18 cellular contexts compared by ENCODE assay signal in genomic region chr2:134823431-134823830, GRCh38. TPM values are rescaled to one million over a fixed set of nuclear protein-coding genes. Genes with fewer than 3 reads are reported as not detected.
DNase-seq lines count a peak whose midpoint lies in the region; ATAC-seq and TF ChIP-seq lines count a peak whose summit lies in the region.
"Had no signal": no experiment of that assay in that cellular context is flagged by ENCODE, and none has a peak within 500 bp of the region (broad histone marks: within the 10 kb centered on the region; RNA-seq: fewer than 3 reads in every experiment).

No MANE protein-coding gene starts in this region.

- H3K4me2 ChIP-seq in SK-N-SH, result no peak overlapping the region
- H3K4me2 ChIP-seq: BLaER1 treated with 17β-estradiol and CSF1 and Interleukin-3, amounts not matched to agents 10 nM and 100 nM; GM23338 had no signal

- H3K4me3 ChIP-seq in left lung (no peak overlapping the region), SK-N-SH (ENCODE audit: low read depth in 2 of 2, low read length in 1 of 2) (no peak overlapping the region)
- H3K4me3 ChIP-seq: BLaER1 treated with 17β-estradiol and CSF1 and Interleukin-3, amounts not matched to agents 10 nM and 100 nM; GM12878; GM23338 had no signal

- H4K20me1 ChIP-seq in SK-N-SH (ENCODE audit: insufficient read depth), result no peaks in the 10 kb centered on the region
- H4K20me1 ChIP-seq: BLaER1 treated with 17β-estradiol and CSF1 and Interleukin-3, amounts not matched to agents 10 nM and 100 nM had no signal

- H3K9me3 Mint-ChIP-seq in progenitor cell of endocrine pancreas (ENCODE audit: low read depth), result peaks cover 9% of the 10 kb centered on the region

- H3K27me3 ChIP-seq in left lung (no peaks in the 10 kb centered on the region), SK-N-SH (ENCODE audit: insufficient read depth) (no peaks in the 10 kb centered on the region)
- H3K27me3 ChIP-seq: BLaER1 treated with 17β-estradiol and CSF1 and Interleukin-3, amounts not matched to agents 10 nM and 100 nM had no signal

- ATAC-seq in left lung, result peak; percentile 85
- no peak for ATAC-seq in stimulated activated naive CD8-positive, alpha-beta T cell treated with anti-CD3 and anti-CD28 coated beads, Interleukin-15, Interleukin-2, amounts not matched to agents 100 U/mL and 50 U/mL, for 24 hours
- ATAC-seq: GM12878, GM23338 had no signal

- no peak overlapping the region for H3K4me3 Mint-ChIP-seq in progenitor cell of endocrine pancreas (ENCODE audit: low read depth)
- H3K4me3 Mint-ChIP-seq: CD4-positive, CD25-positive, alpha-beta regulatory T cell; GM23338 had no signal

- no peak overlapping the region for H3K9ac ChIP-seq in SK-N-SH
- H3K9ac ChIP-seq: BLaER1 treated with 17β-estradiol and CSF1 and Interleukin-3, amounts not matched to agents 10 nM and 100 nM had no signal

- CTCF ChIA-PET in SK-N-SH (lab: Yijun Ruan, JAX), result no interaction called here

- H3K27me3 Mint-ChIP-seq in progenitor cell of endocrine pancreas, result no peaks in the 10 kb centered on the region

- no peak overlapping the region for H2AFZ ChIP-seq in SK-N-SH (ENCODE audit: low read depth)
- H2AFZ ChIP-seq: GM23338 had no signal

- no peak for TF ChIP-seq CTCF in left lung (IDR thresholded peaks at IDR 0.05)
- TF ChIP-seq CTCF in progenitor cell of endocrine pancreas (IDR thresholded peaks at IDR 0.05; ENCODE audit: unreplicated experiment), result no peak
- TF ChIP-seq CTCF in SK-N-SH (IDR thresholded peaks at IDR 0.05), result no peak

- H3K27ac Mint-ChIP-seq in progenitor cell of endocrine pancreas, result peak overlapping the region; percentile 2
- H3K27ac Mint-ChIP-seq: CD4-positive, CD25-positive, alpha-beta regulatory T cell; GM23338 had no signal

- H3K9me2 ChIP-seq in SK-N-SH, result no peaks in the 10 kb centered on the region

- H3K4me1 ChIP-seq in left lung, result no peaks in the 10 kb centered on the region
- no peaks in the 10 kb centered on the region for H3K4me1 ChIP-seq in SK-N-SH (ENCODE audit: control insufficient read depth in 1 of 2, insufficient read depth in 2 of 2, low read depth in 1 of 2, low read length in 1 of 2)

- POLR2A ChIA-PET in SK-N-SH (lab: Yijun Ruan, JAX), result no interaction called here

- TF ChIP-seq EP300 in SK-N-SH (IDR thresholded peaks at IDR 0.05; ENCODE audit: borderline replicate concordance in 1 of 2, low read depth in 1 of 2, low read length in 1 of 2), result no peak

- peak overlapping the region in 1 of 2 donors; percentile 41 for H3K27ac ChIP-seq in left lung
- H3K27ac ChIP-seq in SK-N-SH (ENCODE audit: low read depth in 2 of 2, low read length in 1 of 2), result no peak overlapping the region
- H3K27ac ChIP-seq: BLaER1 treated with 17β-estradiol and CSF1 and Interleukin-3, amounts not matched to agents 10 nM and 100 nM had no signal

- H3K36me3 Mint-ChIP-seq in progenitor cell of endocrine pancreas (ENCODE audit: insufficient read depth), result peaks cover 3% of the 10 kb centered on the region
- H3K36me3 Mint-ChIP-seq: CD4-positive, CD25-positive, alpha-beta regulatory T cell had no signal

- H3K36me3 ChIP-seq in left lung (no peaks in the 10 kb centered on the region), SK-N-SH (replicated peaks in 1 of 2; ENCODE audit: control insufficient read depth in 1 of 2, insufficient read depth in 2 of 2, low read length in 1 of 2) (no peaks in the 10 kb centered on the region)
- H3K36me3 ChIP-seq: BLaER1 treated with 17β-estradiol and CSF1 and Interleukin-3, amounts not matched to agents 10 nM and 100 nM had no signal

- peaks cover 0 to 2% of the 10 kb centered on the region in 2 donors for H3K9me3 ChIP-seq in left lung
- H3K9me3 ChIP-seq in SK-N-SH, result no peaks in the 10 kb centered on the region
- H3K9me3 ChIP-seq: BLaER1 treated with 17β-estradiol and CSF1 and Interleukin-3, amounts not matched to agents 10 nM and 100 nM had no signal

- H3K4me1 Mint-ChIP-seq in progenitor cell of endocrine pancreas (ENCODE audit: low read depth), result peaks cover 7% of the 10 kb centered on the region
- H3K4me1 Mint-ChIP-seq: CD4-positive, CD25-positive, alpha-beta regulatory T cell; GM23338 had no signal

- WGBS in SK-N-SH (ENCODE audit: low lambda C conversion rate), result 39% methylated on average over 2 of the region's 2 CpGs

- H3K79me2 ChIP-seq in SK-N-SH (ENCODE audit: insufficient read depth), result no peaks in the 10 kb centered on the region

- H3F3A ChIP-seq in SK-N-SH (replicated peaks; ENCODE audit: insufficient read depth), result no peaks in the 10 kb centered on the region

- DNase-seq in NCI-H748 (lab: John Stamatoyannopoulos, UW; ENCODE audit: unreplicated experiment) (peak; percentile 22), NCI-H748 treated with DMSO at 0.1 percent for 48 hours (lab: John Stamatoyannopoulos, UW) (no peak), NCI-H2029 treated with DMSO at 0.1 percent for 48 hours (lab: John Stamatoyannopoulos, UW) (peak; percentile 32), left lung (no peak), progenitor cell of endocrine pancreas (ENCODE audit: low spot score, unreplicated experiment) (no peak), SK-N-SH (no peak), HK-2 (ENCODE audit: unreplicated experiment) (no peak)
- no peak for DNase-seq in stimulated activated naive CD8-positive, alpha-beta T cell treated with anti-CD3 and anti-CD28 coated beads, Interleukin-15, Interleukin-2, amounts not matched to agents 100 U/mL and 50 U/mL, for 24 hours
- DNase-seq: ACHN; CD4-positive, CD25-positive, alpha-beta regulatory T cell; DMS79; H7 had no signal

- intact Hi-C loops in left lung (cut with DNase I), result no loop called here

- TF ChIP-seq RAD21 in SK-N-SH (IDR thresholded peaks at IDR 0.05; ENCODE audit: low read length), result no peak

TF ChIP-seq in SK-N-SH, 30 proteins besides CTCF, POLR2A, EP300 and RAD21:
- TF ChIP-seq POLR2AphosphoS5 (IDR thresholded peaks at IDR 0.05; ENCODE audit: low read depth, low read length) (no peak), EZH2phosphoT487 (IDR thresholded peaks at IDR 0.05; ENCODE audit: borderline replicate concordance, low read depth) (no peak), USF1 (IDR thresholded peaks at IDR 0.05; ENCODE audit: borderline replicate concordance, low read depth) (no peak), NFIC (IDR thresholded peaks at IDR 0.05; ENCODE audit: borderline replicate concordance) (no peak), TEAD4 (IDR thresholded peaks at IDR 0.05; ENCODE audit: borderline replicate concordance, insufficient read depth) (no peak), SMC3 (IDR thresholded peaks at IDR 0.05; ENCODE audit: low read depth, low read length) (no peak), CHD2 (IDR thresholded peaks at IDR 0.05; ENCODE audit: low read length, partially characterized antibody) (no peak), GABPA (IDR thresholded peaks at IDR 0.05; ENCODE audit: low read depth) (no peak), TAF1 (IDR thresholded peaks at IDR 0.05; ENCODE audit: borderline replicate concordance, low read depth, low read length) (no peak), JUND (IDR thresholded peaks at IDR 0.05) (no peak), ELF1 (IDR thresholded peaks at IDR 0.05) (no peak), YY1 (IDR thresholded peaks at IDR 0.05; ENCODE audit: low read depth) (no peak), SIN3A (IDR thresholded peaks at IDR 0.05; ENCODE audit: borderline replicate concordance, low read depth, low read length) (no peak), NRF1 (IDR thresholded peaks at IDR 0.05; ENCODE audit: low read depth, low read length) (no peak), MAX (IDR thresholded peaks at IDR 0.05; ENCODE audit: low read depth) (no peak), MXI1 (IDR thresholded peaks at IDR 0.05; ENCODE audit: low read depth, low read length) (no peak), IRF3 (IDR thresholded peaks at IDR 0.05; ENCODE audit: low read depth, low read length) (no peak), PBX3 (IDR thresholded peaks at IDR 0.05) (no peak)

RNA-seq across cellular contexts. Expression of gene ACMSD, which starts 15.0 kb away (rescaled TPM):
- total RNA-seq in left lung (not detected), progenitor cell of endocrine pancreas (not detected in 2 replicates)
- polyA plus RNA-seq in SK-N-SH (2012; rRNA removed), result not detected in 2 replicates
- not detected in 2 replicates for polyA plus RNA-seq in SK-N-SH (2012; cell fraction: cytosol; rRNA removed)
- polyA plus RNA-seq in SK-N-SH (2012; cell fraction: nucleus; rRNA removed), result not detected in 2 replicates
- total RNA-seq: A172; CD4-positive, CD25-positive, alpha-beta regulatory T cell; G401; GM12878; GM23338; H7; HT-29 had no signal
- polyA plus RNA-seq: CD4-positive, CD25-positive, alpha-beta regulatory T cell had no signal

Comparison
In these comparisons a context has a peak if more than half of its experiments do, and no peak if none do; other contexts are left out.
1. DNase-seq: peak in NCI-H748 (single experiment) and NCI-H2029 treated with DMSO at 0.1 percent for 48 hours (single experiment); none in NCI-H748 treated with DMSO at 0.1 percent for 48 hours (single experiment), left lung (0 of 2), progenitor cell of endocrine pancreas (single experiment), stimulated activated naive CD8-positive, alpha-beta T cell treated with anti-CD3 and anti-CD28 coated beads, Interleukin-15, Interleukin-2, amounts not matched to agents 100 U/mL and 50 U/mL, for 24 hours (single experiment), SK-N-SH (single experiment) and HK-2 (single experiment).